8 cellular contexts compared by ENCODE assay signal in genomic region chr18:13629841-13630747, GRCh38.
DNase-seq lines count a peak whose midpoint lies in the region; ATAC-seq and FAIRE-seq lines count a peak whose summit lies in the region.

No MANE protein-coding gene starts in this region.

- ATAC-seq in GM18870 (IDR thresholded peaks at IDR 0.05; ENCODE audit: unreplicated experiment) (peak; percentile 74), HG03432 (IDR thresholded peaks at IDR 0.05; ENCODE audit: unreplicated experiment) (peak; percentile 89), HG03097 (IDR thresholded peaks at IDR 0.05; ENCODE audit: low FRiP score, unreplicated experiment) (no peak)

- CTCF ChIA-PET in CD4-positive, alpha-beta memory T cell (lab: Charles Lee; ENCODE audit: partially characterized antibody), result interaction anchor here (1.0 to 5.9 kb wide), 8 partner anchors 18 to 416 kb away, joined by 3 to 45 read pairs (median 4); partner anchors contain the start of gene LDLRAD4
- CTCF ChIA-PET in activated naive CD4-positive, alpha-beta T cell treated with anti-CD3 and anti-CD28 coated beads for 36 hours (lab: Charles Lee), result interaction anchor here (0.7 to 6.0 kb wide), 9 partner anchors 10 to 503 kb away, joined by 3 to 77 read pairs (median 4); no protein-coding TSS in a partner anchor

- no peaks in the 10 kb centered on the region for H3K36me3 ChIP-seq in CD4-positive, alpha-beta memory T cell (ENCODE audit: insufficient read depth, low read length)

- H3K4me1 ChIP-seq in CD4-positive, alpha-beta memory T cell (ENCODE audit: insufficient read depth, low read length), result no peaks in the 10 kb centered on the region

- no peaks in the 10 kb centered on the region for H3K9me3 ChIP-seq in CD4-positive, alpha-beta memory T cell (ENCODE audit: control insufficient read depth in 1 of 2, low read length in 2 of 2)

- no peak overlapping the region for H3K27ac ChIP-seq in CD4-positive, alpha-beta memory T cell (ENCODE audit: low read depth, low read length)

- POLR2A ChIA-PET in CD4-positive, alpha-beta memory T cell (lab: Charles Lee; ENCODE audit: partially characterized antibody), result interaction anchor here (0.6 kb wide), 1 partner anchor 18 kb away, joined by 3 read pairs; no protein-coding TSS in a partner anchor

- no peaks in the 10 kb centered on the region for H3K27me3 ChIP-seq in CD4-positive, alpha-beta memory T cell (ENCODE audit: insufficient read depth, low read length)

- H3K27me3 Mint-ChIP-seq in CD4-positive, alpha-beta memory T cell, result no peaks in the 10 kb centered on the region
- no peaks in the 10 kb centered on the region for H3K27me3 Mint-ChIP-seq in activated naive CD4-positive, alpha-beta T cell treated with anti-CD3 and anti-CD28 coated beads for 36 hours (ENCODE audit: low read depth)

- H3K4me3 Mint-ChIP-seq in CD4-positive, alpha-beta memory T cell, result peak overlapping the region in 1 of 8 donors; percentile 16
- H3K4me3 Mint-ChIP-seq in activated naive CD4-positive, alpha-beta T cell treated with anti-CD3 and anti-CD28 coated beads for 36 hours, result no peak overlapping the region

- peak overlapping the region in 6 of 7 donors; percentile 13 to 76 (median 64) for H3K27ac Mint-ChIP-seq in CD4-positive, alpha-beta memory T cell
- no peak overlapping the region for H3K27ac Mint-ChIP-seq in activated naive CD4-positive, alpha-beta T cell treated with anti-CD3 and anti-CD28 coated beads for 36 hours

- peak; percentile 80 for FAIRE-seq in frontal cortex (lab: Jason Lieb, UNC)

- intact Hi-C loops in CD4-positive, alpha-beta memory T cell (cut with micrococcal nuclease), result loop anchor here (1.0 kb wide), 2 partner anchors 72 to 414 kb away; no protein-coding TSS in a partner anchor
- intact Hi-C loops in activated naive CD4-positive, alpha-beta T cell treated with anti-CD3 and anti-CD28 coated beads for 36 hours (cut with micrococcal nuclease), result loop anchor here (1.0 to 2.0 kb wide), 3 partner anchors 72 to 414 kb away; no protein-coding TSS in a partner anchor

- DNase-seq in CD4-positive, alpha-beta memory T cell, result peak in 4 of 5 donors; percentile 44 to 51 (median 46)
- DNase-seq in NCI-H82 treated with DMSO at 0.1 percent for 48 hours (lab: John Stamatoyannopoulos, UW; ENCODE audit: unreplicated experiment) (peak; percentile 10), frontal cortex (ENCODE audit: low spot score in 2 of 2) (peak; percentile 73 to 83), nucleus accumbens (lab: John Stamatoyannopoulos, UW) (peak in 45 of 56 donors; percentile 20 to 84 (median 62))
- peak; percentile 68 for DNase-seq in activated naive CD4-positive, alpha-beta T cell treated with anti-CD3 and anti-CD28 coated beads for 36 hours

- peaks cover 7 to 8% of the 10 kb centered on the region in 2 donors for H3K36me3 Mint-ChIP-seq in CD4-positive, alpha-beta memory T cell
- no peaks in the 10 kb centered on the region for H3K36me3 Mint-ChIP-seq in activated naive CD4-positive, alpha-beta T cell treated with anti-CD3 and anti-CD28 coated beads for 36 hours (ENCODE audit: low read depth)

- H3K4me3 ChIP-seq in CD4-positive, alpha-beta memory T cell (ENCODE audit: low read length in 2 of 2), result no peak overlapping the region

- H3K4me1 Mint-ChIP-seq in CD4-positive, alpha-beta memory T cell, result peaks cover 9 to 14% (median 12%) of the 10 kb centered on the region in 4 donors
- H3K4me1 Mint-ChIP-seq in activated naive CD4-positive, alpha-beta T cell treated with anti-CD3 and anti-CD28 coated beads for 36 hours (ENCODE audit: low read depth), result no peaks in the 10 kb centered on the region

- H3K9me3 Mint-ChIP-seq in CD4-positive, alpha-beta memory T cell, result peaks cover 0 to 1% (median 0%) of the 10 kb centered on the region in 8 donors
- no peaks in the 10 kb centered on the region for H3K9me3 Mint-ChIP-seq in activated naive CD4-positive, alpha-beta T cell treated with anti-CD3 and anti-CD28 coated beads for 36 hours

Comparison
In these comparisons a context has a peak if more than half of its experiments do, and no peak if none do; other contexts are left out.
1. DNase-seq: peak in every context shown above with its lines; median percentile 78 in frontal cortex; 68 in activated naive CD4-positive, alpha-beta T cell treated with anti-CD3 and anti-CD28 coated beads for 36 hours; 62 in nucleus accumbens; 46 in CD4-positive, alpha-beta memory T cell; 10 in NCI-H82 treated with DMSO at 0.1 percent for 48 hours.